In the genomic region with DNA sequence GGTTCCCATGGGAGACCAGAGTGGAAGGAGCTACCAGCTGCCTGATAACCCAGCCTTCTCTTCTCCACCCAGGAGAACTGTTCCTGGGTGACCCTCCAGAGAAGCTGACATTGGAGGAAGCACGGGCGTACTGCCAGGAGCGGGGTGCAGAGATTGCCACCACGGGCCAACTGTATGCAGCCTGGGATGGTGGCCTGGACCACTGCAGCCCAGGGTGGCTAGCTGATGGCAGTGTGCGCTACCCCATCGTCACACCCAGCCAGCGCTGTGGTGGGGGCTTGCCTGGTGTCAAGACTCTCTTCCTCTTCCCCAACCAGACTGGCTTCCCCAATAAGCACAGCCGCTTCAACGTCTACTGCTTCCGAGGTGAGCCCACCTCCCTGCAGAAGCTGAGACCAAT, we compare ENCODE assay signal across 18 cellular contexts. TPM values are rescaled to one million over a fixed set of nuclear protein-coding genes. Genes with fewer than 3 reads are reported as not detected.
DNase-seq lines count a peak whose midpoint lies in the region; TF ChIP-seq lines count a peak whose summit lies in the region.
"Had no signal": no experiment of that assay in that cellular context is flagged by ENCODE, and none has a peak within 500 bp of the region (broad histone marks: within the 10 kb centered on the region; RNA-seq: fewer than 3 reads in every experiment).

No MANE protein-coding gene starts in this region.

- H3K9me3 Mint-ChIP-seq in CD14-positive monocyte (peaks cover 0 to 5% (median 0%) of the 10 kb centered on the region in 7 donors), neural progenitor cell (no peaks in the 10 kb centered on the region)
- H3K9me3 Mint-ChIP-seq: GM23338, HFFc6 had no signal

- peaks cover 71 to 84% (median 73%) of the 10 kb centered on the region in 3 donors for H3K27me3 Mint-ChIP-seq in CD14-positive monocyte (ENCODE audit: low read depth in 3 of 3)
- peaks cover 35% of the 10 kb centered on the region for H3K27me3 Mint-ChIP-seq in neural progenitor cell (ENCODE audit: insufficient read depth, low read depth)

- DNase-seq in NCI-H2171 treated with DMSO at 0.1 percent for 48 hours (lab: John Stamatoyannopoulos, UW) (peak; percentile 16), NCI-H2171 (lab: John Stamatoyannopoulos, UW) (no peak), CD14-positive monocyte (ENCODE audit: low spot score) (no peak), WERI-Rb-1 (no peak), neural progenitor cell (ENCODE audit: low spot score) (no peak), NCI-H1092 treated with DMSO at 0.1 percent for 48 hours (lab: John Stamatoyannopoulos, UW) (no peak), cerebellar cortex (ENCODE audit: low spot score) (no peak)
- no peak for DNase-seq in activated CD4-positive, CD25-positive, alpha-beta regulatory T cell treated with anti-CD3 and anti-CD28 coated beads, Interleukin-2, amount 50 U/mL, for 72 hours
- DNase-seq: Caco-2; CD8-positive, alpha-beta memory T cell; DND-41; GDM1; HFFc6 had no signal

- H3K79me2 ChIP-seq in neural progenitor cell (ENCODE audit: low read depth), result no peaks in the 10 kb centered on the region

- no peak overlapping the region for H2AFZ ChIP-seq in neural progenitor cell (replicated peaks)
- H2AFZ ChIP-seq: GM23338 had no signal

- H4K20me1 ChIP-seq in neural progenitor cell (ENCODE audit: low read depth), result peaks cover 30% of the 10 kb centered on the region

- no peak overlapping the region for H3K4me3 ChIP-seq in WERI-Rb-1 (ENCODE audit: low read depth, low read length)
- no peak overlapping the region for H3K4me3 ChIP-seq in neural progenitor cell
- H3K4me3 ChIP-seq: GM23338, HAP-1 had no signal

- H3K4me1 Mint-ChIP-seq in CD14-positive monocyte (peaks cover 4% of the 10 kb centered on the region), neural progenitor cell (no peaks in the 10 kb centered on the region)

- peaks cover under 1% of the 10 kb centered on the region for H3F3A ChIP-seq in neural progenitor cell (ENCODE audit: low read depth)

- H3K27ac Mint-ChIP-seq in CD14-positive monocyte (no peak overlapping the region), neural progenitor cell (peak overlapping the region; percentile 78)
- H3K27ac Mint-ChIP-seq: CD8-positive, alpha-beta memory T cell; GM23338; HFFc6 had no signal

- peak overlapping the region; percentile 51 for H3K27ac ChIP-seq in WERI-Rb-1
- H3K27ac ChIP-seq in neural progenitor cell, result no peak overlapping the region
- H3K27ac ChIP-seq: 22Rv1 had no signal

- no peaks in the 10 kb centered on the region for H3K36me3 Mint-ChIP-seq in CD14-positive monocyte
- H3K36me3 Mint-ChIP-seq in neural progenitor cell, result no peaks in the 10 kb centered on the region

- no peaks in the 10 kb centered on the region for H3K36me3 ChIP-seq in WERI-Rb-1
- H3K36me3 ChIP-seq in neural progenitor cell, result no peaks in the 10 kb centered on the region
- H3K36me3 ChIP-seq: HAP-1 had no signal

- H3K4me3 Mint-ChIP-seq in CD14-positive monocyte (peak overlapping the region; percentile 21 to 37), neural progenitor cell (no peak overlapping the region)
- H3K4me3 Mint-ChIP-seq: CD8-positive, alpha-beta memory T cell; GM23338; HFFc6 had no signal

- no peak for TF ChIP-seq CTCF in CD14-positive monocyte (IDR thresholded peaks at IDR 0.05)
- TF ChIP-seq CTCF in WERI-Rb-1 (IDR thresholded peaks at IDR 0.05; ENCODE audit: low read depth, low read length), result no peak
- TF ChIP-seq CTCF in neural progenitor cell (IDR thresholded peaks at IDR 0.05), result no peak

- H3K27me3 ChIP-seq in WERI-Rb-1 (ENCODE audit: insufficient read depth, low read depth, severe bottlenecking) (no peaks in the 10 kb centered on the region), neural progenitor cell (peaks cover 100% of the 10 kb centered on the region)

- no peaks in the 10 kb centered on the region for H3K9me3 ChIP-seq in WERI-Rb-1 (ENCODE audit: severe bottlenecking)
- no peaks in the 10 kb centered on the region for H3K9me3 ChIP-seq in neural progenitor cell (ENCODE audit: low read depth)
- H3K9me3 ChIP-seq: Caco-2, HAP-1 had no signal

- H3K4me1 ChIP-seq in neural progenitor cell, result no peaks in the 10 kb centered on the region
- H3K4me1 ChIP-seq: Caco-2, HAP-1 had no signal

- no peak overlapping the region for H3K9ac ChIP-seq in neural progenitor cell

- intact Hi-C loops in CD14-positive monocyte (cut with micrococcal nuclease), result no loop called here

- H3K4me2 ChIP-seq in neural progenitor cell, result no peak overlapping the region
- H3K4me2 ChIP-seq: GM23338 had no signal

RNA-seq across cellular contexts. Expression of gene BCAN, which starts 6.6 kb away (rescaled TPM):
- polyA plus RNA-seq in CD14-positive monocyte, result not detected
- total RNA-seq in neural progenitor cell (ENCODE audit: low replicate concordance), result 0.46 TPM in 1 of 2 replicates, not detected in the other
- total RNA-seq: A673; Caco-2; CD8-positive, alpha-beta memory T cell; HFFc6 had no signal
- polyA plus RNA-seq: CD8-positive, alpha-beta memory T cell had no signal

RNA-seq across cellular contexts. Expression of gene NES, which starts 28.7 kb away (rescaled TPM):
- polyA plus RNA-seq in CD14-positive monocyte, result not detected
- 83.8 and 219 TPM in 2 replicates for total RNA-seq in neural progenitor cell (ENCODE audit: low replicate concordance)
- total RNA-seq: CD8-positive, alpha-beta memory T cell had no signal
- polyA plus RNA-seq: CD8-positive, alpha-beta memory T cell had no signal

RNA-seq across cellular contexts. Expression of gene HAPLN2, which starts 29.3 kb away (rescaled TPM):
- not detected for polyA plus RNA-seq in CD14-positive monocyte
- total RNA-seq in neural progenitor cell (ENCODE audit: low replicate concordance), result 0.65 TPM in 1 of 2 replicates, not detected in the other
- total RNA-seq: A673; Caco-2; CD8-positive, alpha-beta memory T cell; GM23338; HFFc6 had no signal
- polyA plus RNA-seq: BJ; CD8-positive, alpha-beta memory T cell had no signal

RNA-seq across cellular contexts. Expression of gene GPATCH4, which starts 47.2 kb away (rescaled TPM):
- 1 to 10 TPM; 2.6 to 5.3 TPM for polyA plus RNA-seq in CD14-positive monocyte
- total RNA-seq in neural progenitor cell (ENCODE audit: low replicate concordance), result 17.2 and 18.6 TPM in 2 replicates

RNA-seq across cellular contexts. Expression of gene CRABP2, which starts 56.9 kb away (rescaled TPM):
- polyA plus RNA-seq in CD14-positive monocyte, result under 1 TPM in 1 of 2 donors, not detected in 1; 0.23 TPM
- 110 and 156 TPM in 2 replicates for total RNA-seq in neural progenitor cell (ENCODE audit: low replicate concordance)
- polyA plus RNA-seq: CD8-positive, alpha-beta memory T cell had no signal
